12 cellular contexts compared by ENCODE assay signal in genomic region chr4:153137168-153137567, GRCh38.
DNase-seq lines count a peak whose midpoint lies in the region; ATAC-seq and TF ChIP-seq lines count a peak whose summit lies in the region.
"Had no signal": no experiment of that assay in that cellular context is flagged by ENCODE, and none has a peak within 500 bp of the region (broad histone marks: within the 10 kb centered on the region; RNA-seq: fewer than 3 reads in every experiment).

No MANE protein-coding gene starts in this region.

- TF ChIP-seq CTCF in RWPE2 (IDR thresholded peaks at IDR 0.05; ENCODE audit: poor library complexity, severe bottlenecking) = no peak

- no peak overlapping the region for H3K27ac Mint-ChIP-seq in activated T-helper 1 cell treated with anti-CD3 and anti-CD28 coated beads, Interleukin-12 subunit alpha, Interleukin-12 subunit beta, Interleukin-2, Interleukin-4 antibody, amounts not matched to agents 30 ng/mL and 10 ng/mL and 1 ng/mL, durations not matched to agents 14 hours and 24 hours and 36 hours

- no peak overlapping the region for H3K9ac ChIP-seq in GM23248
- H3K9ac ChIP-seq in rectal smooth muscle tissue (ENCODE audit: low read length) = no peak overlapping the region
- H3K9ac ChIP-seq: KMS-11 had no signal

- in situ Hi-C loops in GM23248 (cut with MboI) = no loop called here

- no peak overlapping the region for H3K4me3 Mint-ChIP-seq in activated T-helper 1 cell treated with anti-CD3 and anti-CD28 coated beads, Interleukin-12 subunit alpha, Interleukin-12 subunit beta, Interleukin-2, Interleukin-4 antibody, amounts not matched to agents 30 ng/mL and 10 ng/mL and 1 ng/mL, durations not matched to agents 14 hours and 24 hours and 36 hours

- no peaks in the 10 kb centered on the region for H3K9me3 Mint-ChIP-seq in activated T-helper 1 cell treated with anti-CD3 and anti-CD28 coated beads, Interleukin-12 subunit alpha, Interleukin-12 subunit beta, Interleukin-2, Interleukin-4 antibody, amounts not matched to agents 30 ng/mL and 10 ng/mL and 1 ng/mL, durations not matched to agents 14 hours and 24 hours and 36 hours

- H3K4me1 Mint-ChIP-seq in activated T-helper 1 cell treated with anti-CD3 and anti-CD28 coated beads, Interleukin-12 subunit alpha, Interleukin-12 subunit beta, Interleukin-2, Interleukin-4 antibody, amounts not matched to agents 30 ng/mL and 10 ng/mL and 1 ng/mL, durations not matched to agents 14 hours and 24 hours and 36 hours (ENCODE audit: low read depth) = peaks cover 26% of the 10 kb centered on the region

- no peaks in the 10 kb centered on the region for H3K79me2 ChIP-seq in GM23248 (ENCODE audit: insufficient read depth)

- 2% methylated on average over 6 of the region's 6 CpGs for WGBS in GM23248 (ENCODE audit: low coverage in 1 of 2, low lambda C conversion rate in 2 of 2, missing lambda C conversion rate in 2 of 2), 2 experiments

- peak; percentile 92 for ATAC-seq in RWPE2 (ENCODE audit: low read depth)
- no peak for ATAC-seq in GM21528 (IDR thresholded peaks at IDR 0.05; ENCODE audit: low FRiP score, unreplicated experiment)

- no peaks in the 10 kb centered on the region for H3K9me2 ChIP-seq in GM23248 (ENCODE audit: insufficient read depth)

- DNase-seq in GM23248 = peak; percentile 98
- DNase-seq in RWPE2 (ENCODE audit: low spot score) = peak; percentile 73
- DNase-seq in fibroblast of gingiva (ENCODE audit: low read depth) = peak; percentile 66
- DNase-seq in stimulated activated CD4-positive, alpha-beta T cell treated with anti-CD3 and anti-CD28 coated beads, Interleukin-4, amount 100 ng/mL, for 4 hours = no peak
- DNase-seq in activated T-helper 1 cell treated with anti-CD3 and anti-CD28 coated beads, Interleukin-12 subunit alpha, Interleukin-12 subunit beta, Interleukin-2, Interleukin-4 antibody, amounts not matched to agents 30 ng/mL and 10 ng/mL and 1 ng/mL, durations not matched to agents 14 hours and 24 hours and 36 hours (ENCODE audit: low spot score) = no peak
- DNase-seq in 8988T = no peak
- DNase-seq: DMS79, NCI-H774 had no signal

- H3K9me3 ChIP-seq in GM23248 (ENCODE audit: low read depth) = no peaks in the 10 kb centered on the region
- H3K9me3 ChIP-seq in RWPE2 (ENCODE audit: severe bottlenecking) = no peaks in the 10 kb centered on the region

- H3K4me3 ChIP-seq in GM23248 (no peak overlapping the region), RWPE2 (ENCODE audit: severe bottlenecking) (no peak overlapping the region), rectal smooth muscle tissue (ENCODE audit: low read length) (peak overlapping the region; percentile 4)
- H3K4me3 ChIP-seq: lung had no signal

- no peak overlapping the region for H2AFZ ChIP-seq in GM23248

- peaks cover 22% of the 10 kb centered on the region for H3K27me3 Mint-ChIP-seq in activated T-helper 1 cell treated with anti-CD3 and anti-CD28 coated beads, Interleukin-12 subunit alpha, Interleukin-12 subunit beta, Interleukin-2, Interleukin-4 antibody, amounts not matched to agents 30 ng/mL and 10 ng/mL and 1 ng/mL, durations not matched to agents 14 hours and 24 hours and 36 hours (ENCODE audit: insufficient read depth)

- H3K4me1 ChIP-seq in GM23248 (ENCODE audit: insufficient read depth) (peaks cover 19% of the 10 kb centered on the region), RWPE2 (ENCODE audit: insufficient read depth, poor library complexity, severe bottlenecking) (no peaks in the 10 kb centered on the region), rectal smooth muscle tissue (ENCODE audit: control insufficient read depth, insufficient read depth, low read length) (peaks cover 5% of the 10 kb centered on the region)

- H3K4me2 ChIP-seq in GM23248 (ENCODE audit: unreplicated experiment) = peak overlapping the region; percentile 49
- H3K4me2 ChIP-seq: KMS-11 had no signal

- H4K20me1 ChIP-seq in GM23248 (ENCODE audit: insufficient read depth) = no peaks in the 10 kb centered on the region

- no peaks in the 10 kb centered on the region for H3K36me3 Mint-ChIP-seq in activated T-helper 1 cell treated with anti-CD3 and anti-CD28 coated beads, Interleukin-12 subunit alpha, Interleukin-12 subunit beta, Interleukin-2, Interleukin-4 antibody, amounts not matched to agents 30 ng/mL and 10 ng/mL and 1 ng/mL, durations not matched to agents 14 hours and 24 hours and 36 hours (ENCODE audit: low read depth)

- peak overlapping the region; percentile 31; the same call in 1 of the 2 replicates for H3K27ac ChIP-seq in GM23248
- no peak overlapping the region for H3K27ac ChIP-seq in RWPE2 (ENCODE audit: poor library complexity, severe bottlenecking)
- no peak overlapping the region for H3K27ac ChIP-seq in rectal smooth muscle tissue (ENCODE audit: low read depth, low read length)
- H3K27ac ChIP-seq: KMS-11 had no signal

- H3K36me3 ChIP-seq in GM23248 (ENCODE audit: low read depth) (no peaks in the 10 kb centered on the region), RWPE2 (ENCODE audit: low read depth) (no peaks in the 10 kb centered on the region), rectal smooth muscle tissue (ENCODE audit: control insufficient read depth, insufficient read depth, low read length) (no peaks in the 10 kb centered on the region)

- H3F3A ChIP-seq in GM23248 (ENCODE audit: insufficient read depth) = peaks cover 16% of the 10 kb centered on the region

- no peaks in the 10 kb centered on the region for H3K27me3 ChIP-seq in GM23248 (replicated peaks; ENCODE audit: insufficient read depth)
- no peaks in the 10 kb centered on the region for H3K27me3 ChIP-seq in RWPE2 (ENCODE audit: insufficient read depth, poor library complexity, severe bottlenecking)
- no peaks in the 10 kb centered on the region for H3K27me3 ChIP-seq in rectal smooth muscle tissue (ENCODE audit: control insufficient read depth, insufficient read depth, low read length)

- intact Hi-C loops in activated T-helper 1 cell treated with anti-CD3 and anti-CD28 coated beads, Interleukin-12 subunit alpha, Interleukin-12 subunit beta, Interleukin-2, Interleukin-4 antibody, amounts not matched to agents 30 ng/mL and 10 ng/mL and 1 ng/mL, durations not matched to agents 14 hours and 24 hours and 36 hours (cut with micrococcal nuclease) = no loop called here

Comparison
In these comparisons a context has a peak if more than half of its experiments do, and no peak if none do; other contexts are left out.
1. DNase-seq: peak in GM23248 (single experiment), RWPE2 (single experiment) and fibroblast of gingiva (single experiment); none in stimulated activated CD4-positive, alpha-beta T cell treated with anti-CD3 and anti-CD28 coated beads, Interleukin-4, amount 100 ng/mL, for 4 hours (0 of 2), activated T-helper 1 cell treated with anti-CD3 and anti-CD28 coated beads, Interleukin-12 subunit alpha, Interleukin-12 subunit beta, Interleukin-2, Interleukin-4 antibody, amounts not matched to agents 30 ng/mL and 10 ng/mL and 1 ng/mL, durations not matched to agents 14 hours and 24 hours and 36 hours (single experiment) and 8988T (single experiment).